ENCODE assay signal across 19 cellular contexts in genomic region chr1:203206116-203206687, GRCh38. TPM values are rescaled to one million over a fixed set of nuclear protein-coding genes. Genes with fewer than 3 reads are reported as not detected.
DNase-seq lines count a peak whose midpoint lies in the region; ATAC-seq and TF ChIP-seq lines count a peak whose summit lies in the region.
"Had no signal": no experiment of that assay in that cellular context is flagged by ENCODE, and none has a peak within 500 bp of the region (broad histone marks: within the 10 kb centered on the region; RNA-seq: fewer than 3 reads in every experiment).

No MANE protein-coding gene starts in this region.

- TF ChIP-seq CTCF in upper lobe of right lung (IDR thresholded peaks at IDR 0.05) (no peak), type B pancreatic cell (conservative IDR thresholded peaks at IDR 0.05) (no peak)

- H3K4me3 ChIP-seq in upper lobe of right lung: no peak overlapping the region
- H3K4me3 ChIP-seq: Peyer's patch had no signal

- DNase-seq in NCI-H1436 (lab: John Stamatoyannopoulos, UW) (peak; percentile 7), NCI-H1436 treated with DMSO at 0.1 percent for 48 hours (lab: John Stamatoyannopoulos, UW) (no peak), astrocyte of the hippocampus (ENCODE audit: low read depth, low spot score) (peak; percentile 45), myocyte (ENCODE audit: low read depth) (peak; percentile 98), upper lobe of right lung (peak; percentile 23), Ammon's horn (ENCODE audit: low spot score) (no peak), type B pancreatic cell (ENCODE audit: extremely low spot score, unreplicated experiment) (no peak), T-helper 1 cell (no peak)
- DNase-seq: DMS53, KBM-7, NCI-H1092, NCI-H187, NCI-H446, NCI-H748 treated with DMSO at 0.1 percent for 48 hours, Peyer's patch, Right ventricle myocardium superior had no signal

- H3K4me1 Mint-ChIP-seq in type B pancreatic cell (ENCODE audit: unreplicated experiment): peaks cover 3% of the 10 kb centered on the region

- H3K36me3 Mint-ChIP-seq in type B pancreatic cell: no peaks in the 10 kb centered on the region

- ATAC-seq in upper lobe of right lung: no peak

- no peak overlapping the region for H3K27ac Mint-ChIP-seq in type B pancreatic cell

- peaks cover 15% of the 10 kb centered on the region for H3K27me3 Mint-ChIP-seq in type B pancreatic cell

- H3K4me1 ChIP-seq in upper lobe of right lung: peaks cover 11% of the 10 kb centered on the region

- peaks cover 2% of the 10 kb centered on the region for H3K9me3 Mint-ChIP-seq in type B pancreatic cell

- H3K36me3 ChIP-seq in upper lobe of right lung: no peaks in the 10 kb centered on the region
- H3K36me3 ChIP-seq: Peyer's patch had no signal

- no peaks in the 10 kb centered on the region for H3K9me3 ChIP-seq in upper lobe of right lung
- H3K9me3 ChIP-seq: Peyer's patch had no signal

- H3K27me3 ChIP-seq in upper lobe of right lung: no peaks in the 10 kb centered on the region
- H3K27me3 ChIP-seq: Peyer's patch had no signal

- H3K4me3 Mint-ChIP-seq in type B pancreatic cell: no peak overlapping the region
- H3K4me3 Mint-ChIP-seq: CD14-positive monocyte had no signal

- H3K27ac ChIP-seq in upper lobe of right lung: no peak overlapping the region
- H3K27ac ChIP-seq: 22Rv1, Peyer's patch had no signal

- intact Hi-C loops in upper lobe of right lung (cut with DNase I): no loop called here

RNA-seq across cellular contexts. Expression of gene CHI3L1, which starts 19.7 kb away (rescaled TPM):
- 0.37 and 1.2 TPM in 2 replicates for total RNA-seq in myocyte
- 9.1 TPM for polyA plus RNA-seq in myocyte (2012)
- 85.1 TPM for total RNA-seq in upper lobe of right lung
- 0.21 TPM in 1 of 2 replicates, not detected in the other for total RNA-seq in type B pancreatic cell (ENCODE audit: low replicate concordance)
- total RNA-seq: M059J had no signal

RNA-seq across cellular contexts. Expression of gene CHIT1, which starts 23.3 kb away (rescaled TPM):
- total RNA-seq in myocyte (5.0 and 7.7 TPM in 2 replicates), upper lobe of right lung (751 TPM), type B pancreatic cell (ENCODE audit: low replicate concordance) (not detected in 2 replicates)
- 4.5 TPM for polyA plus RNA-seq in myocyte (2012)
- total RNA-seq: M059J had no signal

RNA-seq across cellular contexts. Expression of gene MYBPH, which starts 30.6 kb away (rescaled TPM):
- total RNA-seq in myocyte (1,679 and 2,440 TPM in 2 replicates), upper lobe of right lung (not detected), type B pancreatic cell (ENCODE audit: low replicate concordance) (1.6 TPM in 1 of 2 replicates, not detected in the other)
- polyA plus RNA-seq in myocyte (2012): 817 TPM
- total RNA-seq: M059J, Peyer's patch, Right ventricle myocardium superior had no signal

Comparison
In these comparisons a context has a peak if more than half of its experiments do, and no peak if none do; other contexts are left out.
1. DNase-seq: peak in NCI-H1436 (single experiment), astrocyte of the hippocampus (single experiment), myocyte (single experiment) and upper lobe of right lung (single experiment); none in NCI-H1436 treated with DMSO at 0.1 percent for 48 hours (single experiment), Ammon's horn (single experiment), type B pancreatic cell (single experiment) and T-helper 1 cell (0 of 5).
2. RNA of gene CHI3L1, which starts 19.7 kb away (total RNA-seq): 85.1 TPM in upper lobe of right lung (single experiment); 0.37 to 1.2 TPM in myocyte and 0.21 TPM in type B pancreatic cell; every median in the first group is over 10 times any median in the second.
3. RNA of gene CHIT1, which starts 23.3 kb away (total RNA-seq): 751 TPM in upper lobe of right lung (single experiment); 5.0 to 7.7 TPM in myocyte and not detected in type B pancreatic cell; every median in the first group is over 10 times any median in the second.
4. RNA of gene MYBPH, which starts 30.6 kb away (total RNA-seq): 1,679 to 2,440 TPM in myocyte; 1.6 TPM in type B pancreatic cell and not detected in upper lobe of right lung (single experiment); every median in the first group is over 100 times any median in the second.